13 cellular contexts compared by ENCODE assay signal in genomic region chr14:101963052-101963451, GRCh38. TPM values are rescaled to one million over a fixed set of nuclear protein-coding genes. Genes with fewer than 3 reads are reported as not detected.
DNase-seq lines count a peak whose midpoint lies in the region; ATAC-seq and TF ChIP-seq lines count a peak whose summit lies in the region.
"Had no signal": no experiment of that assay in that cellular context is flagged by ENCODE, and none has a peak within 500 bp of the region (broad histone marks: within the 10 kb centered on the region; RNA-seq: fewer than 3 reads in every experiment).

No MANE protein-coding gene starts in this region.

- no peaks in the 10 kb centered on the region for H3K27me3 ChIP-seq in HCT116 (ENCODE audit: insufficient read depth, low read length)
- H3K27me3 ChIP-seq in SJSA1 (replicated peaks) = no peaks in the 10 kb centered on the region
- no peaks in the 10 kb centered on the region for H3K27me3 ChIP-seq in fibroblast of lung (ENCODE audit: control insufficient read depth, insufficient read depth, low read length)
- no peaks in the 10 kb centered on the region for H3K27me3 ChIP-seq in stomach
- H3K27me3 ChIP-seq: right atrium auricular region had no signal

- TF ChIP-seq EP300 in stomach (IDR thresholded peaks at IDR 0.05) = no peak

- H3K4me2 ChIP-seq in HCT116 (ENCODE audit: low read length) (peak overlapping the region; percentile 43; the same call in 1 of the 2 replicates), fibroblast of lung (ENCODE audit: extremely low read depth, insufficient read depth, low read length) (no peak overlapping the region)

- intact Hi-C loops in HCT116 (cut with micrococcal nuclease) = loop anchor here (5.0 kb wide), 2 partner anchors 174 to 191 kb away; partner anchors contain the start of gene WDR20
- intact Hi-C loops in stomach (cut with DNase I; ENCODE audit: low total_unique reads) = no loop called here

- H4K20me1 ChIP-seq in HCT116 (ENCODE audit: insufficient read depth) = no peaks in the 10 kb centered on the region
- no peaks in the 10 kb centered on the region for H4K20me1 ChIP-seq in fibroblast of lung (ENCODE audit: control insufficient read depth, extremely low read depth, insufficient read depth, low read length)

- H3K27ac ChIP-seq in HCT116 (ENCODE audit: low read depth, low read length) (no peak overlapping the region), SJSA1 (peak overlapping the region; percentile 14; the same call in 1 of the 2 replicates), fibroblast of lung (ENCODE audit: insufficient read depth, low read length) (peak overlapping the region; percentile 61), stomach (peak overlapping the region in 3 of 5 donors; percentile 50 to 97 (median 96))

- POLR2A ChIA-PET in HCT116 (lab: Charles Lee) = interaction anchor here (0.7 to 1.6 kb wide), 2 partner anchors 9 to 218 kb away, joined by 3 to 6 read pairs; no protein-coding TSS in a partner anchor

- no peak for TF ChIP-seq RAD21 in HCT116 (IDR thresholded peaks at IDR 0.05; ENCODE audit: low read depth)

- no TSS peak for BruUV-seq in HCT116 (replicated peaks; lab: Mats Ljungman, UMichigan)

- RAD21 ChIA-PET in HCT116 (lab: Charles Lee; ENCODE audit: low non-redundant PET in 1 of 2, low total read pairs in 2 of 2, uncharacterized antibody in 2 of 2, unreplicated experiment in 2 of 2) = interaction anchor here in 1 of 2 experiments (0.7 kb wide), 1 partner anchor 134 kb away, joined by 3 read pairs; no protein-coding TSS in a partner anchor

- H3K9ac ChIP-seq in HCT116 (ENCODE audit: low read length) = peak overlapping the region; percentile 7; the same call in 1 of the 2 replicates
- H3K9ac ChIP-seq in fibroblast of lung (ENCODE audit: insufficient read depth, low read length) = no peak overlapping the region

- 83 to 91% (median 85%) methylated on average over 5 of the region's 5 CpGs for WGBS in stomach, 5 donors

- H3K9me3 ChIP-seq in HCT116 (ENCODE audit: control insufficient read depth in 1 of 2, insufficient read depth in 1 of 2, low read depth in 1 of 2, low read length in 2 of 2) = no peaks in the 10 kb centered on the region
- no peaks in the 10 kb centered on the region; the same call in 1 of the 2 replicates for H3K9me3 ChIP-seq in SJSA1 (replicated peaks)
- no peaks in the 10 kb centered on the region for H3K9me3 ChIP-seq in fibroblast of lung (ENCODE audit: control insufficient read depth, insufficient read depth, low read depth, low read length)
- no peaks in the 10 kb centered on the region for H3K9me3 ChIP-seq in stomach
- H3K9me3 ChIP-seq: right atrium auricular region had no signal

- TF ChIP-seq POLR2A in HCT116 (IDR thresholded peaks at IDR 0.05; ENCODE audit: borderline replicate concordance, extremely low read depth, insufficient read depth, insufficient read length) = no peak
- TF ChIP-seq POLR2A in stomach (IDR thresholded peaks at IDR 0.05) = no peak

- H3K79me2 ChIP-seq in HCT116 (ENCODE audit: insufficient read depth, low read length) (peaks cover 36% of the 10 kb centered on the region), fibroblast of lung (ENCODE audit: control insufficient read depth, insufficient read depth, low read length) (peaks cover 39% of the 10 kb centered on the region)

- H3K36me3 ChIP-seq in HCT116 (ENCODE audit: control insufficient read depth in 1 of 2, insufficient read depth in 2 of 2, low read length in 2 of 2) (no peaks in the 10 kb centered on the region), SJSA1 (peaks cover 21% of the 10 kb centered on the region), fibroblast of lung (ENCODE audit: control insufficient read depth, insufficient read depth, low read length) (no peaks in the 10 kb centered on the region), stomach (no peaks in the 10 kb centered on the region)
- H3K36me3 ChIP-seq: right atrium auricular region had no signal

- no peak overlapping the region for H3K4me3 ChIP-seq in HCT116 (replicated peaks in 1 of 2; ENCODE audit: low read depth in 1 of 2, low read length in 2 of 2)
- no peak overlapping the region for H3K4me3 ChIP-seq in SJSA1
- no peak overlapping the region for H3K4me3 ChIP-seq in fibroblast of lung (replicated peaks in 1 of 4; ENCODE audit: control extremely low read depth in 1 of 4, insufficient read depth in 1 of 4, low read depth in 3 of 4, low read length in 4 of 4)
- H3K4me3 ChIP-seq in stomach = no peak overlapping the region
- H3K4me3 ChIP-seq: right atrium auricular region had no signal

- TF ChIP-seq CTCF in HCT116 (IDR thresholded peaks at IDR 0.05 in 2 of 3, conservative IDR thresholded peaks at IDR 0.05 in 1 of 3; ENCODE audit: borderline replicate concordance in 1 of 3, insufficient read depth in 1 of 3, low read depth in 2 of 3, low read length in 2 of 3) = no peak
- no peak for TF ChIP-seq CTCF in fibroblast of lung (conservative IDR thresholded peaks at IDR 0.05 in 1 of 2, IDR thresholded peaks at IDR 0.05 in 1 of 2; ENCODE audit: low read depth in 1 of 2, low read length in 2 of 2)
- no peak for TF ChIP-seq CTCF in stomach (IDR thresholded peaks at IDR 0.05)

- no peak for DNase-seq in HCT116 (ENCODE audit: low read depth, low spot score)
- no peak for DNase-seq in SJSA1 (ENCODE audit: low read depth in 1 of 2, low spot score in 2 of 2)
- no peak for DNase-seq in fibroblast of lung (ENCODE audit: low read depth in 2 of 2)
- DNase-seq in stomach = no peak
- DNase-seq in 8988T = no peak
- no peak for DNase-seq in activated naive CD4-positive, alpha-beta T cell treated with anti-CD3 and anti-CD28 coated beads, Interleukin-2, amount 50 U/mL, for 16 hours
- no peak for DNase-seq in SKM-1 treated with dmso at 0.1 percent for 144 hours (lab: John Stamatoyannopoulos, UW; ENCODE audit: unreplicated experiment)
- DNase-seq: activated CD4-positive, alpha-beta memory T cell treated with anti-CD3 and anti-CD28 coated beads, Interleukin-2, amount 10 ng/mL, durations not matched to agents 7 days and 5 days; activated naive CD8-positive, alpha-beta T cell treated with anti-CD3 and anti-CD28 coated beads for 36 hours; activated T-cell treated with anti-CD3 and anti-CD28 coated beads, Interleukin-2, amount 50 U/mL, for 72 hours; effector CD4-positive, alpha-beta T cell; NK-92 treated with Interleukin-12 subunit alpha and Interleukin-12 subunit beta, amount 100 ng/mL, for 24 hours had no signal

- CTCF ChIA-PET in HCT116 (lab: Charles Lee) = interaction anchor here (1.3 kb wide), 1 partner anchor 133 kb away, joined by 8 read pairs; no protein-coding TSS in a partner anchor

- H2AFZ ChIP-seq in HCT116 (ENCODE audit: low read depth, low read length, poor library complexity, severe bottlenecking) = peak overlapping the region; percentile 10
- no peak overlapping the region for H2AFZ ChIP-seq in fibroblast of lung (ENCODE audit: low read length)

- no peaks in the 10 kb centered on the region for H3K9me2 ChIP-seq in HCT116 (ENCODE audit: insufficient read depth)

- peaks cover 23 to 49% of the 10 kb centered on the region in 2 experiments; a peak in 3 of 4 replicates for H3K4me1 ChIP-seq in HCT116 (ENCODE audit: control insufficient read depth in 1 of 2, insufficient read depth in 2 of 2, low read length in 2 of 2)
- H3K4me1 ChIP-seq in SJSA1 (replicated peaks) = peaks cover 36% of the 10 kb centered on the region
- peaks cover 21% of the 10 kb centered on the region for H3K4me1 ChIP-seq in fibroblast of lung (ENCODE audit: control insufficient read depth, extremely low read depth, insufficient read depth, low read length)
- peaks cover 34 to 72% (median 51%) of the 10 kb centered on the region in 4 donors for H3K4me1 ChIP-seq in stomach

- ATAC-seq in HCT116 = no peak
- ATAC-seq: activated T-cell treated with anti-CD3 and anti-CD28 coated beads, Interleukin-2, amount 50 U/mL, for 72 hours had no signal

TF ChIP-seq in HCT116, 20 proteins besides CTCF, POLR2A, EP300 and RAD21:
- TF ChIP-seq CBX3 (IDR thresholded peaks at IDR 0.05; ENCODE audit: low read depth) (no peak), ELF1 (IDR thresholded peaks at IDR 0.05; ENCODE audit: borderline replicate concordance, low read depth) (no peak), CEBPB (IDR thresholded peaks at IDR 0.05; ENCODE audit: low read depth) (no peak)

RNA-seq across cellular contexts. Expression of gene DYNC1H1, which starts 1.3 kb away (rescaled TPM):
- total RNA-seq in HCT116 (2021; ENCODE audit: unreplicated experiment) (361 TPM), fibroblast of lung (394 and 677 TPM in 2 replicates), stomach (100 to 1,000 TPM; 308 to 651 (median 392) TPM)
- 307 and 340 TPM in 2 replicates for polyA plus RNA-seq in HCT116 (2012)
- 180 and 253 TPM in 2 replicates for total RNA-seq in SJSA1 (2014; rRNA removed; shearing (Covaris generic))
- polyA plus RNA-seq in fibroblast of lung (128 and 186 TPM in 2 replicates), stomach (100 to 1,000 TPM in 1 of 3 donors, 10 to 100 TPM in 2; 52.9 to 119 (median 56.4) TPM)
- 362 and 387 TPM in 2 replicates for polyA plus RNA-seq in fibroblast of lung (2012)
- polyA minus RNA-seq in fibroblast of lung (ENCODE audit: low replicate concordance) = 1,364 and 1,482 TPM in 2 replicates
